Comparison of ENCODE assay signal across 1 cellular context in genomic region chr7:74821259-74821658, GRCh38. TPM values are rescaled to one million over a fixed set of nuclear protein-coding genes. Genes with fewer than 3 reads are reported as not detected.
"Had no signal": no experiment of that assay in that cellular context is flagged by ENCODE, and none has a peak within 500 bp of the region (broad histone marks: within the 10 kb centered on the region; RNA-seq: fewer than 3 reads in every experiment).

No MANE protein-coding gene starts in this region.

RNA-seq across cellular contexts. Expression of gene NCF1, which starts 47.4 kb away (rescaled TPM):
- total RNA-seq: activated CD4-positive, alpha-beta T cell treated with anti-CD3 and anti-CD28 coated beads, Interleukin-2, amount 10 ng/mL, durations not matched to agents 24 days and 14 days had no signal
